Comparison of ENCODE assay signal across 8 cellular contexts in the genomic region with DNA sequence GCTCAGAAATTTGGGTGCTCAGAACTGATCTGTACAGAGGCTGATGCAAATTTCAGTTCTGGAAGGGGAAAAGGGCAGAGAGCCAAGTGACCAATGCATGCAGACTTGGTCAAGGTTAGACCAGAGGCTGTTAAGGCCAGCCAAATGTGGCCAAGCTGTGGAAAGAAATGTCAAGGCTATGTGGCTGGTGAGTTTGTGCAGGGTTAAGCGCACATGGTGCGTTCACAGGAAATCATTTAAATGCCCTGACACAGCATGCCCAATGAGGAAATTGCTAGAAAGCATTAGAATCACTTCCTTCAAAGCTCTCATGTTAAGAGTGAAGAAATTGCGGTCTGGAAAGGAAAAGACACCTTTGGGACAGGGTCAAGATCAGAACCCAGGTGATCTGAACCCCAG. TPM values are rescaled to one million over a fixed set of nuclear protein-coding genes. Genes with fewer than 3 reads are reported as not detected.
DNase-seq lines count a peak whose midpoint lies in the region; ATAC-seq, FAIRE-seq and TF ChIP-seq lines count a peak whose summit lies in the region.

No MANE protein-coding gene starts in this region.

- dilution Hi-C loops in keratinocyte (cut with MboI; ENCODE audit: extremely low pct_ligation_motif_present, low sequenced_read_pairs), result no loop called here

- peaks cover 19 to 44% of the 10 kb centered on the region in 2 experiments for H3K36me3 ChIP-seq in keratinocyte (ENCODE audit: control insufficient read depth in 2 of 2, extremely low read depth in 1 of 2, insufficient read depth in 2 of 2, low read length in 2 of 2)

- H3K27me3 ChIP-seq in keratinocyte (ENCODE audit: control insufficient read depth, extremely low read depth, insufficient read depth, low read length), result no peaks in the 10 kb centered on the region

- no peak for FAIRE-seq in keratinocyte (lab: Jason Lieb, UNC)

- no peaks in the 10 kb centered on the region for H3K9me1 ChIP-seq in keratinocyte (ENCODE audit: control insufficient read depth, extremely low read depth, insufficient read depth, low read length)

- no peaks in the 10 kb centered on the region for H3K9me3 ChIP-seq in keratinocyte (ENCODE audit: control insufficient read depth, low read depth, low read length)

- peak overlapping the region; percentile 86 for H3K27ac ChIP-seq in keratinocyte (ENCODE audit: control insufficient read depth, insufficient read depth, low read length)

- H3K4me2 ChIP-seq in keratinocyte (ENCODE audit: control insufficient read depth, extremely low read depth, insufficient read depth, low read depth, low read length), result no peak overlapping the region

- no peak for TF ChIP-seq CTCF in keratinocyte (optimal IDR thresholded peaks at IDR 0.05 in 1 of 3, IDR thresholded peaks at IDR 0.05 in 1 of 3, conservative IDR thresholded peaks at IDR 0.05 in 1 of 3; ENCODE audit: extremely low read depth in 1 of 3, insufficient read depth in 2 of 3, low read length in 3 of 3)

- H3K9ac ChIP-seq in keratinocyte (ENCODE audit: control insufficient read depth, extremely low read depth, insufficient read depth, low read length), result no peak overlapping the region

- DNase-seq in keratinocyte (ENCODE audit: low read depth, low spot score), result no peak
- no peak for DNase-seq in posterior vena cava (ENCODE audit: low spot score)
- no peak for DNase-seq in anterior cingulate cortex (lab: John Stamatoyannopoulos, UW)
- DNase-seq in kidney glomerular epithelial cell (lab: John Stamatoyannopoulos, UW), result no peak
- DNase-seq in NCI-H446 treated with DMSO at 0.1 percent for 48 hours (lab: John Stamatoyannopoulos, UW), result no peak

- H4K20me1 ChIP-seq in keratinocyte (ENCODE audit: control insufficient read depth, extremely low read depth, insufficient read depth, low read length), result no peaks in the 10 kb centered on the region

- no peaks in the 10 kb centered on the region for H3K79me2 ChIP-seq in keratinocyte (ENCODE audit: control insufficient read depth, insufficient read depth, low read length)

- H3K4me1 ChIP-seq in keratinocyte (ENCODE audit: control insufficient read depth, extremely low read depth, insufficient read depth, low read length), result peaks cover 22% of the 10 kb centered on the region

- no peak overlapping the region for H2AFZ ChIP-seq in keratinocyte (ENCODE audit: control insufficient read depth, low read length)

- intact Hi-C loops in posterior vena cava (cut with DNase I), result loop anchor here in 1 of 2 donors (10.0 kb wide), 1 partner anchor 85 kb away; no protein-coding TSS in a partner anchor

- ATAC-seq in GM18499 (IDR thresholded peaks at IDR 0.05; ENCODE audit: insufficient read depth, unreplicated experiment), result peak; percentile 21
- peak; percentile 39 for ATAC-seq in GM21381 (IDR thresholded peaks at IDR 0.05; ENCODE audit: unreplicated experiment)
- ATAC-seq in HG03565 (IDR thresholded peaks at IDR 0.05; ENCODE audit: unreplicated experiment), result peak; percentile 31

- H3K4me3 ChIP-seq in keratinocyte (ENCODE audit: control insufficient read depth in 2 of 3, extremely low read depth in 1 of 3, insufficient read depth in 2 of 3, low read depth in 1 of 3, low read length in 3 of 3), result no peak overlapping the region

RNA-seq across cellular contexts. Expression of a gene that starts 58.0 kb away (rescaled TPM):
- polyA plus RNA-seq in keratinocyte, result 15.9 to 20.6 TPM (median 19.9 TPM) in 3 replicates
- 8.3 TPM for polyA plus RNA-seq in keratinocyte (2011; ENCODE audit: low read depth)
- 15.4 and 21.3 TPM in 2 replicates for polyA plus RNA-seq in keratinocyte (2011; cell fraction: cytosol; rRNA removed)
- polyA plus RNA-seq in keratinocyte (2011; cell fraction: nucleus; rRNA removed), result 34.5 and 35.5 TPM in 2 replicates
- 13.4 and 15.9 TPM in 2 replicates for polyA plus RNA-seq in keratinocyte (2012; ENCODE audit: low replicate concordance)
- polyA minus RNA-seq in keratinocyte, result 24.3 to 36.2 TPM (median 33.0 TPM) in 3 replicates
- polyA minus RNA-seq in keratinocyte (2011; cell fraction: cytosol; rRNA and poly(A)+ RNA removed), result 17.8 TPM
- 23.1 and 35.5 TPM in 2 replicates for polyA minus RNA-seq in keratinocyte (2011; cell fraction: nucleus; rRNA and poly(A)+ RNA removed)
- total RNA-seq in posterior vena cava, result 1 to 10 TPM; 1.7 to 2.1 TPM
